8 cellular contexts compared by ENCODE assay signal in the genomic region with DNA sequence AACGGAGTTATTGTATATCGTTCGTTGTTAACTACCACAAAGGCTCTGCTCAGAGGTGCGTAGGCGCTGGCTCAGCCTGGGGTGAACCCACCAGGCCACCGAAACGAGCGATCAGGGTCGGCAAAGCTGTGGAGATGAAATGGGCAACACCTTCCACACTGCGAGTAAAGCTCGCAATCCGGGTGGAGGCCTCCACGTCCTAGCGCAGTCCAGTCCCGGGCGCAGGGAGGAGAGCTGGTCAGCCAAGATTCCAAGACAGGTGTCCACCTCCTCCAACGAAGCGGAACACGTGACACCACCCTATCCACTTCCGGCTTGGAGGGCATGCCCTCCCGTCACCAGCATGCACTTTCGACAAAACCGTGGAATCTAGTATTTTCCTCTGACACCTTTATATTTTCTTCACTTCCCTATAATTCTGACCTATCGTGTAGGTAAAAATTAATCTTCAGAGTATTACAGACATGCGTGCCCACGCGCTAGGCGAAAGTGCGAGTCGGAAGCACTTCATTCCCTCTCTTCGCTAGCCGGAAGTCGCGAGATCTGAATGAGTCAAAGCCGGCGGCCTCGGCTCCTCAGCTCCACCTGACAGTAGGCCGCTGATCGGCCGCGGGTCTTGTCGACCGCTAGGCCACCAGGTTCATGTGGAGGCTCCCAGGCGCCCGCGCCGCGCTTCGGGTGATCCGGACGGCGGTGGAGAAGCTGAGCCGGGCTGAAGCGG. TPM values are rescaled to one million over a fixed set of nuclear protein-coding genes. Genes with fewer than 3 reads are reported as not detected.
DNase-seq lines count a peak whose midpoint lies in the region; ATAC-seq and TF ChIP-seq lines count a peak whose summit lies in the region.

Gene PDE12 (plus strand): TSS at position 537 of the 721 bp plus-strand sequence. CDS start 106 bp downstream, at position 643.

- in situ Hi-C loops in mammary epithelial cell (cut with MboI; ENCODE audit: low sequenced_read_pairs in 2 of 2) = no loop called here

- dilution Hi-C loops in mammary epithelial cell (cut with HindIII; ENCODE audit: low sequenced_read_pairs) = no loop called here

- CTCF ChIA-PET in AG04449 (lab: Yijun Ruan, JAX) = interaction anchor here (0.8 to 1.4 kb wide), 3 partner anchors 38 to 327 kb away, joined by 3 to 4 read pairs (median 3); no protein-coding TSS in a partner anchor
- CTCF ChIA-PET in mammary epithelial cell (lab: Charles Lee; ENCODE audit: low non-redundant PET) = no interaction called here

- H3K9me3 ChIP-seq in mammary epithelial cell (replicated peaks; ENCODE audit: insufficient read depth, low read length) = no peaks in the 10 kb centered on the region
- no peaks in the 10 kb centered on the region for H3K9me3 ChIP-seq in smooth muscle cell (replicated peaks; ENCODE audit: low read depth)

- H3K4me2 ChIP-seq in mammary epithelial cell (ENCODE audit: insufficient read depth, low read depth, low read length) (peak within 1 kb of the TSS; percentile 95), smooth muscle cell (peak within 1 kb of the TSS; percentile 94)

- H3K4me3 ChIP-seq in AG04449 (ENCODE audit: low read depth, low read length) = peak within 1 kb of the TSS; percentile 84
- H3K4me3 ChIP-seq in WI38 (ENCODE audit: low read depth, low read length) = peak within 1 kb of the TSS; percentile 87
- H3K4me3 ChIP-seq in mammary epithelial cell (replicated peaks in 1 of 3; ENCODE audit: insufficient read depth in 1 of 3, low read depth in 2 of 3, low read length in 3 of 3) = peak within 1 kb of the TSS; percentile 61 to 81 (median 76)
- H3K4me3 ChIP-seq in smooth muscle cell = peak within 1 kb of the TSS; percentile 84

- peak within 1 kb of the TSS; percentile 72 for H3K9ac ChIP-seq in mammary epithelial cell (ENCODE audit: insufficient read depth, low read length)
- peak within 1 kb of the TSS; percentile 88 for H3K9ac ChIP-seq in smooth muscle cell (ENCODE audit: low read depth)

- H3F3A ChIP-seq in smooth muscle cell (ENCODE audit: low read depth) = no peaks in the 10 kb centered on the region

- H3K27me3 ChIP-seq in mammary epithelial cell (ENCODE audit: insufficient read depth, low read length) (no peaks in the 10 kb centered on the region), smooth muscle cell (ENCODE audit: low read depth) (no peaks in the 10 kb centered on the region)

- DNase-seq in AG04449 (ENCODE audit: low read depth, low spot score) = peak; percentile 57
- DNase-seq in NCI-H2227 treated with DMSO at 0.1 percent for 48 hours (lab: John Stamatoyannopoulos, UW) = peak; percentile 95
- DNase-seq in mammary epithelial cell = peak; percentile 92
- peak; percentile 86 to 90 (median 89) for DNase-seq in immature natural killer cell
- DNase-seq in smooth muscle cell (lab: John Stamatoyannopoulos, UW; ENCODE audit: unreplicated experiment) = peak; percentile 29

- peaks cover 0 to 8% (median 7%) of the 10 kb centered on the region in 3 donors for H3K36me3 Mint-ChIP-seq in immature natural killer cell

- H3K9me3 Mint-ChIP-seq in immature natural killer cell = no peaks in the 10 kb centered on the region

- no peaks in the 10 kb centered on the region for H4K20me1 ChIP-seq in mammary epithelial cell (ENCODE audit: insufficient read depth, low read length)
- peaks cover 24% of the 10 kb centered on the region for H4K20me1 ChIP-seq in smooth muscle cell (ENCODE audit: low read depth)

- peaks cover 4 to 11% (median 10%) of the 10 kb centered on the region in 3 donors for H3K27me3 Mint-ChIP-seq in immature natural killer cell (ENCODE audit: low read depth in 3 of 3)

- TF ChIP-seq CTCF in AG04449 (IDR thresholded peaks at IDR 0.05; ENCODE audit: insufficient read depth, low read length, missing control alignments) = no peak
- TF ChIP-seq CTCF in WI38 (IDR thresholded peaks at IDR 0.05; ENCODE audit: low read depth, low read length) = no peak
- peak in 1 of 2 donors; percentile 10 for TF ChIP-seq CTCF in mammary epithelial cell (conservative IDR thresholded peaks at IDR 0.05 in 1 of 2, IDR thresholded peaks at IDR 0.05 in 1 of 2; ENCODE audit: extremely low read depth in 1 of 2, insufficient read depth in 1 of 2, low read depth in 1 of 2, low read length in 2 of 2)
- TF ChIP-seq CTCF in smooth muscle cell (IDR thresholded peaks at IDR 0.05; ENCODE audit: borderline replicate concordance, insufficient read depth, poor library complexity, severe bottlenecking) = no peak

- POLR2A ChIA-PET in AG04449 (lab: Yijun Ruan, JAX) = interaction anchor here (0.5 to 2.1 kb wide), 5 partner anchors 22 to 449 kb away, joined by 3 to 11 read pairs (median 3); partner anchors contain the start of genes APPL1 and ARF4

- peaks cover 44 to 58% of the 10 kb centered on the region in 2 donors for H3K4me1 Mint-ChIP-seq in immature natural killer cell

- intact Hi-C loops in mammary epithelial cell (cut with micrococcal nuclease) = loop anchor here (2.0 to 10.0 kb wide), 4 partner anchors 41 to 451 kb away; partner anchors contain the start of genes ARF4 and IL17RD

- peak within 1 kb of the TSS; percentile 87 to 98 (median 91) for H3K4me3 Mint-ChIP-seq in immature natural killer cell

- peak within 1 kb of the TSS; percentile 96 to 100 (median 98) for H3K27ac Mint-ChIP-seq in immature natural killer cell

- H3K79me2 ChIP-seq in mammary epithelial cell (ENCODE audit: insufficient read depth, low read length) = peaks cover 46% of the 10 kb centered on the region
- H3K79me2 ChIP-seq in smooth muscle cell (ENCODE audit: low read depth) = peaks cover 33% of the 10 kb centered on the region

- WGBS in mammary epithelial cell (ENCODE audit: low coverage, missing lambda C conversion rate) = under 1% methylated on average over 40 of the region's 54 CpGs
- WGBS in smooth muscle cell (ENCODE audit: low lambda C conversion rate) = 26% methylated on average over 54 of the region's 54 CpGs

- H3K36me3 ChIP-seq in mammary epithelial cell (ENCODE audit: insufficient read depth, low read length) (no peaks in the 10 kb centered on the region), smooth muscle cell (ENCODE audit: low read depth) (no peaks in the 10 kb centered on the region)

- H3K4me1 ChIP-seq in mammary epithelial cell (ENCODE audit: insufficient read depth, low read length) (peaks cover 20% of the 10 kb centered on the region), smooth muscle cell (ENCODE audit: low read depth) (peaks cover 7% of the 10 kb centered on the region)

- ATAC-seq in GM18868 (IDR thresholded peaks at IDR 0.05; ENCODE audit: unreplicated experiment) (peak; percentile 86), HG03103 (IDR thresholded peaks at IDR 0.05; ENCODE audit: low read depth, unreplicated experiment) (peak; percentile 71)

- H2AFZ ChIP-seq in mammary epithelial cell (ENCODE audit: low read depth, low read length) (peak within 1 kb of the TSS; percentile 99), smooth muscle cell (ENCODE audit: low read depth) (peak within 1 kb of the TSS; percentile 36)

- peak within 1 kb of the TSS; percentile 88 for H3K27ac ChIP-seq in mammary epithelial cell (ENCODE audit: insufficient read depth, low read depth, low read length)
- H3K27ac ChIP-seq in smooth muscle cell (ENCODE audit: low read depth) = peak within 1 kb of the TSS; percentile 56

- BruUV-seq in mammary epithelial cell (replicated peaks; lab: Mats Ljungman, UMichigan) = no TSS peak

RNA-seq across cellular contexts. Expression of gene PDE12, which starts in this region (rescaled TPM):
- total RNA-seq in mammary epithelial cell (10 to 100 TPM; 22.4 to 26.7 TPM), smooth muscle cell (8.6 and 10.8 TPM in 2 replicates)
- polyA plus RNA-seq in mammary epithelial cell (16.7 TPM), immature natural killer cell (10 to 100 TPM in 2 of 3 donors, 1 to 10 TPM in 1; 7.4 to 21.3 (median 15.3) TPM), smooth muscle cell (6.7 and 7.8 TPM in 2 replicates)
- 44.3 TPM for polyA minus RNA-seq in mammary epithelial cell

Comparison
In these comparisons a context has a peak if more than half of its experiments do, and no peak if none do; other contexts are left out.
1. Peak in every context shown above with its lines: DNase-seq, ATAC-seq, H3K4me3 ChIP-seq and H3K27ac ChIP-seq.
2. DNase-seq: peak in every context shown above with its lines; median percentile 95 in NCI-H2227 treated with DMSO at 0.1 percent for 48 hours; 92 in mammary epithelial cell; 89 in immature natural killer cell; 57 in AG04449; 29 in smooth muscle cell.